In genomic region chr1:206698990-206699586, GRCh38 we compare ENCODE assay signal across 13 cellular contexts. TPM values are rescaled to one million over a fixed set of nuclear protein-coding genes. Genes with fewer than 3 reads are reported as not detected.
DNase-seq lines count a peak whose midpoint lies in the region; ATAC-seq and TF ChIP-seq lines count a peak whose summit lies in the region.
"Had no signal": no experiment of that assay in that cellular context is flagged by ENCODE, and none has a peak within 500 bp of the region (broad histone marks: within the 10 kb centered on the region; RNA-seq: fewer than 3 reads in every experiment).

No MANE protein-coding gene starts in this region.

- no peaks in the 10 kb centered on the region for H3K27me3 Mint-ChIP-seq in CD4-positive, alpha-beta memory T cell
- H3K27me3 Mint-ChIP-seq in endothelial cell (ENCODE audit: unreplicated experiment) = peaks cover 7% of the 10 kb centered on the region

- H3K4me1 ChIP-seq in CD4-positive, alpha-beta memory T cell (ENCODE audit: insufficient read depth, low read length) = peaks cover 57% of the 10 kb centered on the region
- H3K4me1 ChIP-seq in psoas muscle = peaks cover 100% of the 10 kb centered on the region

- no peaks in the 10 kb centered on the region for H3K9me3 Mint-ChIP-seq in CD4-positive, alpha-beta memory T cell
- H3K9me3 Mint-ChIP-seq in endothelial cell (ENCODE audit: unreplicated experiment) = no peaks in the 10 kb centered on the region

- no peak overlapping the region for H3K4me3 ChIP-seq in CD4-positive, alpha-beta memory T cell (ENCODE audit: low read length in 2 of 2)
- H3K4me3 ChIP-seq in NB4 (ENCODE audit: low read depth, low read length) = peak overlapping the region; percentile 34
- H3K4me3 ChIP-seq in psoas muscle = no peak overlapping the region

- CTCF ChIA-PET in CD4-positive, alpha-beta memory T cell (lab: Charles Lee; ENCODE audit: partially characterized antibody) = interaction anchor here (0.7 kb wide), 1 partner anchor 11 kb away, joined by 3 read pairs; no protein-coding TSS in a partner anchor

- no peak for TF ChIP-seq POLR2A in NB4 (IDR thresholded peaks at IDR 0.05; ENCODE audit: extremely low read depth, insufficient read length)

- H3K4me3 Mint-ChIP-seq in CD4-positive, alpha-beta memory T cell = peak overlapping the region in 3 of 8 donors; percentile 3 to 71 (median 11)
- no peak overlapping the region for H3K4me3 Mint-ChIP-seq in endothelial cell (ENCODE audit: unreplicated experiment)

- H3K27ac Mint-ChIP-seq in CD4-positive, alpha-beta memory T cell = peak overlapping the region in 6 of 7 donors; percentile 77 to 90 (median 88)
- H3K27ac Mint-ChIP-seq in endothelial cell (ENCODE audit: unreplicated experiment) = peak overlapping the region; percentile 30

- in situ Hi-C loops in G401 (cut with HindIII; ENCODE audit: low sequenced_read_pairs) = no loop called here

- 87 to 92% (median 92%) methylated on average over 7 of the region's 7 CpGs for WGBS in psoas muscle, 3 donors

- TF ChIP-seq CTCF in NB4 (IDR thresholded peaks at IDR 0.05; ENCODE audit: low read depth, low read length) (no peak), endothelial cell (IDR thresholded peaks at IDR 0.05; ENCODE audit: unreplicated experiment) (no peak), psoas muscle (IDR thresholded peaks at IDR 0.05) (no peak)

- H3K36me3 Mint-ChIP-seq in CD4-positive, alpha-beta memory T cell = peaks cover 19 to 46% of the 10 kb centered on the region in 2 donors
- H3K36me3 Mint-ChIP-seq in endothelial cell (ENCODE audit: low read depth, unreplicated experiment) = peaks cover 20% of the 10 kb centered on the region

- DNase-seq in CD4-positive, alpha-beta memory T cell = no peak
- peak; percentile 62 for DNase-seq in NB4 (ENCODE audit: low read depth)
- no peak for DNase-seq in endothelial cell (ENCODE audit: low spot score)
- DNase-seq in psoas muscle = peak in 1 of 2 donors; percentile 26
- no peak for DNase-seq in COLO829 (ENCODE audit: low spot score)
- no peak for DNase-seq in G401 (ENCODE audit: low spot score)
- DNase-seq: activated CD4-positive, CD25-positive, alpha-beta regulatory T cell treated with anti-CD3 and anti-CD28 coated beads, Interleukin-2, amount 50 U/mL, for 72 hours; DMS153; midbrain; NCI-H1417 treated with DMSO at 0.1 percent for 48 hours; NCI-H524 treated with DMSO at 0.1 percent for 48 hours had no signal

- H3K27me3 ChIP-seq in CD4-positive, alpha-beta memory T cell (ENCODE audit: insufficient read depth, low read length) = no peaks in the 10 kb centered on the region
- no peaks in the 10 kb centered on the region for H3K27me3 ChIP-seq in psoas muscle (ENCODE audit: insufficient read depth in 3 of 3, low read length in 2 of 3)

- POLR2A ChIA-PET in CD4-positive, alpha-beta memory T cell (lab: Charles Lee; ENCODE audit: partially characterized antibody) = interaction anchor here (1.1 kb wide), 1 partner anchor 16 kb away, joined by 3 read pairs; no protein-coding TSS in a partner anchor

- H3K36me3 ChIP-seq in CD4-positive, alpha-beta memory T cell (ENCODE audit: insufficient read depth, low read length) = peaks cover 22% of the 10 kb centered on the region
- H3K36me3 ChIP-seq in psoas muscle (ENCODE audit: insufficient read depth in 1 of 2, low read depth in 1 of 2) = peaks cover 0 to 10% of the 10 kb centered on the region in 2 donors

- H3K9me3 ChIP-seq in CD4-positive, alpha-beta memory T cell (ENCODE audit: control insufficient read depth in 1 of 2, low read length in 2 of 2) = no peaks in the 10 kb centered on the region
- H3K9me3 ChIP-seq in psoas muscle = no peaks in the 10 kb centered on the region

- intact Hi-C loops in CD4-positive, alpha-beta memory T cell (cut with micrococcal nuclease) = no loop called here
- intact Hi-C loops in psoas muscle (cut with DNase I) = no loop called here

- ATAC-seq in psoas muscle (no peak), GM21447 (IDR thresholded peaks at IDR 0.05; ENCODE audit: unreplicated experiment) (no peak), HG02678 (IDR thresholded peaks at IDR 0.05; ENCODE audit: unreplicated experiment) (no peak)

- H3K4me1 Mint-ChIP-seq in CD4-positive, alpha-beta memory T cell = peaks cover 58 to 96% (median 81%) of the 10 kb centered on the region in 4 donors
- peaks cover 43% of the 10 kb centered on the region for H3K4me1 Mint-ChIP-seq in endothelial cell (ENCODE audit: unreplicated experiment)

- H3K27ac ChIP-seq in CD4-positive, alpha-beta memory T cell (ENCODE audit: low read depth, low read length) = no peak overlapping the region
- peak overlapping the region; percentile 76 for H3K27ac ChIP-seq in psoas muscle

RNA-seq across cellular contexts. Expression of gene MAPKAPK2, which starts 14.4 kb away (rescaled TPM):
- total RNA-seq in CD4-positive, alpha-beta memory T cell = 10 to 100 TPM; 71.7 to 72.8 TPM
- 1 to 10 TPM; 1.3 to 3.9 TPM for polyA plus RNA-seq in CD4-positive, alpha-beta memory T cell
- total RNA-seq in endothelial cell (ENCODE audit: unreplicated experiment) (109 TPM), psoas muscle (100 to 1,000 TPM in 3 of 4 donors, 10 to 100 TPM in 1; 89.4 to 198 (median 167) TPM)
- polyA plus RNA-seq in psoas muscle = 100 to 1,000 TPM; 108 to 191 (median 112) TPM
- 25.7 and 32.7 TPM in 2 replicates for total RNA-seq in G401 (2014; rRNA removed; shearing (Covaris generic))
